In genomic region chr12:109443794-109444193, GRCh38 we compare ENCODE assay signal across 20 cellular contexts. TPM values are rescaled to one million over a fixed set of nuclear protein-coding genes. Genes with fewer than 3 reads are reported as not detected.
A peak's percentile ranks its signal among the peaks of the same experiment; 100 is the strongest.
DNase-seq lines count a peak whose midpoint lies in the region; ATAC-seq and TF ChIP-seq lines count a peak whose summit lies in the region.
"Had no signal": no experiment of that assay in that cellular context is flagged by ENCODE, and none has a peak within 500 bp of the region (broad histone marks: within the 10 kb centered on the region; RNA-seq: fewer than 3 reads in every experiment).

No MANE protein-coding gene starts in this region.

- no peaks in the 10 kb centered on the region for H3K9me3 Mint-ChIP-seq in nephron progenitor cell
- H3K9me3 Mint-ChIP-seq: activated CD8-positive, alpha-beta T cell treated with anti-CD3 and anti-CD28 coated beads for 36 hours; activated naive CD8-positive, alpha-beta T cell treated with anti-CD3 and anti-CD28 coated beads, Interleukin-2, amount 10 ng/mL, durations not matched to agents 7 days and 5 days; CD4-positive, CD25-positive, alpha-beta regulatory T cell had no signal

- no peaks in the 10 kb centered on the region for H3K4me1 Mint-ChIP-seq in nephron progenitor cell

- intact Hi-C loops in Right ventricle myocardium inferior (cut with DNase I) (no loop called here), cardiac septum (cut with DNase I) (no loop called here)

- H3K4me1 ChIP-seq in foreskin keratinocyte: no peaks in the 10 kb centered on the region

- H3K27ac ChIP-seq in foreskin keratinocyte (no peak overlapping the region), substantia nigra (ENCODE audit: low read depth, low read length, poor library complexity, severe bottlenecking) (no peak overlapping the region)
- H3K27ac ChIP-seq: KMS-11, spleen had no signal

- peak overlapping the region; percentile 53 for H3K27ac Mint-ChIP-seq in nephron progenitor cell
- H3K27ac Mint-ChIP-seq: activated CD8-positive, alpha-beta T cell treated with anti-CD3 and anti-CD28 coated beads for 36 hours; activated naive CD8-positive, alpha-beta T cell treated with anti-CD3 and anti-CD28 coated beads, Interleukin-2, amount 10 ng/mL, durations not matched to agents 7 days and 5 days had no signal

- TF ChIP-seq CTCF in foreskin keratinocyte (conservative IDR thresholded peaks at IDR 0.05): no peak
- no peak for TF ChIP-seq CTCF in nephron progenitor cell (IDR thresholded peaks at IDR 0.05)

- no peaks in the 10 kb centered on the region for H3K27me3 Mint-ChIP-seq in nephron progenitor cell (ENCODE audit: low read depth, poor library complexity)
- H3K27me3 Mint-ChIP-seq: activated CD8-positive, alpha-beta T cell treated with anti-CD3 and anti-CD28 coated beads for 36 hours; activated naive CD8-positive, alpha-beta T cell treated with anti-CD3 and anti-CD28 coated beads, Interleukin-2, amount 10 ng/mL, durations not matched to agents 7 days and 5 days; CD4-positive, CD25-positive, alpha-beta regulatory T cell had no signal

- H3K27me3 ChIP-seq in foreskin keratinocyte: no peaks in the 10 kb centered on the region
- H3K27me3 ChIP-seq: spleen had no signal

- peak; percentile 76 for ATAC-seq in Right ventricle myocardium inferior
- ATAC-seq in foreskin keratinocyte: peak; percentile 14
- ATAC-seq in HG03097 (IDR thresholded peaks at IDR 0.05; ENCODE audit: low FRiP score, unreplicated experiment): no peak
- ATAC-seq: activated CD8-positive, alpha-beta T cell treated with anti-CD3 and anti-CD28 coated beads for 36 hours had no signal

- H3K4me3 Mint-ChIP-seq in nephron progenitor cell: no peak overlapping the region
- H3K4me3 Mint-ChIP-seq: activated CD8-positive, alpha-beta T cell treated with anti-CD3 and anti-CD28 coated beads for 36 hours; activated naive CD8-positive, alpha-beta T cell treated with anti-CD3 and anti-CD28 coated beads, Interleukin-2, amount 10 ng/mL, durations not matched to agents 7 days and 5 days; CD4-positive, CD25-positive, alpha-beta regulatory T cell had no signal

- DNase-seq in Right ventricle myocardium inferior (ENCODE audit: missing footprints) (peak; percentile 40), cardiac septum (ENCODE audit: low spot score) (no peak), foreskin keratinocyte (no peak), nephron progenitor cell (no peak), SKM-1 (lab: John Stamatoyannopoulos, UW; ENCODE audit: unreplicated experiment) (no peak), substantia nigra (lab: John Stamatoyannopoulos, UW) (no peak), hypothalamus (lab: John Stamatoyannopoulos, UW) (no peak)
- DNase-seq: activated CD8-positive, alpha-beta T cell treated with anti-CD3 and anti-CD28 coated beads for 36 hours; activated naive CD8-positive, alpha-beta T cell treated with anti-CD3 and anti-CD28 coated beads, Interleukin-2, amount 10 ng/mL, durations not matched to agents 7 days and 5 days; CD4-positive, CD25-positive, alpha-beta regulatory T cell; effector CD8-positive, alpha-beta T cell; HCEC 1CT; hippocampal formation; NCI-H1092 treated with DMSO at 0.1 percent for 48 hours; NK-92 treated with Interleukin-12 subunit alpha and Interleukin-12 subunit beta, amount 100 ng/mL, for 24 hours; occipital lobe; spleen; T-helper 1 cell had no signal

- no peaks in the 10 kb centered on the region for H3K36me3 Mint-ChIP-seq in nephron progenitor cell (ENCODE audit: low read depth)

RNA-seq across cellular contexts. Expression of gene KCTD10, which starts 33.3 kb away (rescaled TPM):
- total RNA-seq in Right ventricle myocardium inferior (32.2 TPM), cardiac septum (42.3 TPM), foreskin keratinocyte (37.1 and 39.2 TPM in 2 replicates)
- 19.8 and 22.4 TPM in 2 replicates for polyA plus RNA-seq in foreskin keratinocyte

RNA-seq across cellular contexts. Expression of gene UBE3B, which starts 33.6 kb away (rescaled TPM):
- 56.1 TPM for total RNA-seq in Right ventricle myocardium inferior
- total RNA-seq in cardiac septum: 47.1 TPM
- total RNA-seq in foreskin keratinocyte: 27.5 and 31.3 TPM in 2 replicates
- 10.5 and 15.5 TPM in 2 replicates for polyA plus RNA-seq in foreskin keratinocyte
